In the genomic region with DNA sequence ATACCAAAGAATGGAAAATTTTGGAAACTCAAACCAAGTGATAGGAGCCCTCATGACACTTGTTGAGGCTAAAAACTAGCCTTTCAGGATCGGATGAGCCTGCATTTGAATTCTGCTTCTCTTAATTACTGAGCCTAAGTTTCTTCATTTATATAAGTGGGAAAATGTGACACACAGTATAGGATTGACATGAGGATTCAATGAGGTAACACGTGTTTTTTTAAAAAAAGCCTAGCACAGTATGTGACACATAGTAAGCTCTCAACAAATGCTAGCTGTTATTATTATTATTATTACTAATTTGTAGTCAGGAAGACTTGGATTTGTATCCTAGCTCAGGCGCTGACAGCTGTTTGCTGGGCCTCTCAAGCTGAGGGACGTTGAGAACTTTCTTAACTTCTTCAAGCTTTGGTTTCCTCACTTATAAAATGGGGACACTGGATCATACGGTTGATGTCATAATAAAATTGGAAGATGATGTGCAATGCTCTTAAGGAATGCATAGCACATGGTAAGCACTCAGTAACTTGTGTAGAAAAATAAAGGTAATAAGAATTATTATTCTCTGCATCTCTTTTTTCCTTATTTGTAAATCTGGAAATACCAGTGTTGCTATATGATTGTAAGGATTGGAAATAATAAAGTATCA, we compare ENCODE assay signal across 21 cellular contexts. TPM values are rescaled to one million over a fixed set of nuclear protein-coding genes. Genes with fewer than 3 reads are reported as not detected.
A peak's percentile ranks its signal among the peaks of the same experiment; 100 is the strongest.
DNase-seq lines count a peak whose midpoint lies in the region; ATAC-seq, FAIRE-seq and TF ChIP-seq lines count a peak whose summit lies in the region.
"Had no signal": no experiment of that assay in that cellular context is flagged by ENCODE, and none has a peak within 500 bp of the region (broad histone marks: within the 10 kb centered on the region; RNA-seq: fewer than 3 reads in every experiment).

No MANE protein-coding gene starts in this region.

- no peaks in the 10 kb centered on the region for H3K9me3 ChIP-seq in HepG2 (ENCODE audit: low read length)
- no peaks in the 10 kb centered on the region for H3K9me3 ChIP-seq in right lobe of liver
- H3K9me3 ChIP-seq in adipocyte (ENCODE audit: control insufficient read depth, low read length), result no peaks in the 10 kb centered on the region
- no peaks in the 10 kb centered on the region for H3K9me3 ChIP-seq in thyroid gland
- H3K9me3 ChIP-seq: A549, HAP-1 had no signal

- TF ChIP-seq POLR2A in HepG2 (IDR thresholded peaks at IDR 0.05; ENCODE audit: insufficient read depth in 1 of 2, low read depth in 2 of 2, low read length in 2 of 2), result no peak
- no peak for TF ChIP-seq POLR2A in right lobe of liver (IDR thresholded peaks at IDR 0.05)
- TF ChIP-seq POLR2A in thyroid gland (IDR thresholded peaks at IDR 0.05), result no peak

- H3K4me2 ChIP-seq in HepG2 (ENCODE audit: low read depth, low read length), result no peak overlapping the region
- H3K4me2 ChIP-seq: A549 had no signal

- BruUV-seq in HepG2 (replicated peaks; lab: Mats Ljungman, UMichigan), result no TSS peak

- no peaks in the 10 kb centered on the region for H3K79me2 ChIP-seq in HepG2 (ENCODE audit: insufficient read depth, low read length)

- H2AFZ ChIP-seq in HepG2 (ENCODE audit: low read length), result no peak overlapping the region

- H3K4me3 ChIP-seq in HepG2 (replicated peaks in 1 of 3; ENCODE audit: insufficient read depth in 1 of 3, low read depth in 2 of 3, low read length in 3 of 3), result no peak overlapping the region
- no peak overlapping the region for H3K4me3 ChIP-seq in right lobe of liver
- H3K4me3 ChIP-seq in adipocyte (ENCODE audit: low read length), result no peak overlapping the region
- H3K4me3 ChIP-seq in thyroid gland (replicated peaks in 1 of 3), result no peak overlapping the region
- H3K4me3 ChIP-seq: A549, HAP-1 had no signal

- TF ChIP-seq EP300 in HepG2 (IDR thresholded peaks at IDR 0.05; ENCODE audit: low read depth in 2 of 2, low read length in 2 of 2) (no peak), HepG2 (CRISPR knock-in tag; IDR thresholded peaks at IDR 0.05; ENCODE audit: borderline replicate concordance) (no peak)

- H4K20me1 ChIP-seq in HepG2 (ENCODE audit: insufficient read depth, low read length), result no peaks in the 10 kb centered on the region

- no peak for TF ChIP-seq RAD21 in HepG2 (CRISPR knock-in tag; IDR thresholded peaks at IDR 0.05)

- DNase-seq in HepG2 (ENCODE audit: low spot score) (no peak), right lobe of liver (no peak), adipocyte (ENCODE audit: low read depth) (peak; percentile 42), fibroblast of peridontal ligament (ENCODE audit: extremely low read depth) (peak; percentile 41), thyroid gland (no peak), foreskin melanocyte (no peak)
- DNase-seq: 8988T; ACHN; C1 segment of cervical spinal cord; Calu3; CD4-positive, alpha-beta memory T cell; COR-L47; DMS53; DMS79 treated with DMSO at 0.1 percent for 48 hours; GF-D8; GOT3 had no signal

- H3K9ac ChIP-seq in HepG2 (ENCODE audit: insufficient read depth, low read depth, low read length) (no peak overlapping the region), adipocyte (ENCODE audit: low read length) (peak overlapping the region; percentile 9)

- intact Hi-C loops in HepG2 (cut with micrococcal nuclease; ENCODE audit: unreplicated experiment) (no loop called here), right lobe of liver (cut with DNase I) (no loop called here), thyroid gland (cut with DNase I) (no loop called here)

- H3K27me3 ChIP-seq in HepG2 (ENCODE audit: control insufficient read depth in 1 of 2, insufficient read depth in 2 of 2, low read length in 2 of 2) (no peaks in the 10 kb centered on the region; a peak in 2 of 5 replicates), right lobe of liver (no peaks in the 10 kb centered on the region), adipocyte (replicated peaks; ENCODE audit: control insufficient read depth, insufficient read depth, low read length) (no peaks in the 10 kb centered on the region), thyroid gland (no peaks in the 10 kb centered on the region)

- in situ Hi-C loops in HepG2 (cut with HindIII; ENCODE audit: extremely low pct_ligation_motif_present, low pct_unique_long_range_greater_than_20kb), result no loop called here

- FAIRE-seq in HepG2 (lab: Jason Lieb, UNC), result no peak
- FAIRE-seq: A549, GM12891, GM18507, H54 had no signal

- no peak for TF ChIP-seq CTCF in HepG2 (CRISPR knock-in tag; IDR thresholded peaks at IDR 0.05)
- no peak for TF ChIP-seq CTCF in right lobe of liver (IDR thresholded peaks at IDR 0.05)
- TF ChIP-seq CTCF in thyroid gland (IDR thresholded peaks at IDR 0.05), result no peak

- 29% methylated on average over 5 of the region's 5 CpGs for WGBS in HepG2 (ENCODE audit: low lambda C conversion rate)
- 65% methylated on average over 5 of the region's 5 CpGs for WGBS in right lobe of liver (ENCODE audit: insufficient coverage, low coverage, low lambda C conversion rate, missing lambda C conversion rate)
- 73 to 74% methylated on average over 5 of the region's 5 CpGs for WGBS in thyroid gland, 2 donors

- CTCF ChIA-PET in HepG2 (lab: Yijun Ruan, JAX; ENCODE audit: low intra/inter-chr PET ratio, low total read pairs), result no interaction called here

- ATAC-seq in HepG2, result no peak
- no peak for ATAC-seq in right lobe of liver

- POLR2A ChIA-PET in HepG2 (lab: Yijun Ruan, JAX), result no interaction called here

- peaks cover 13% of the 10 kb centered on the region; the same call in 1 of the 2 replicates for H3K4me1 ChIP-seq in HepG2 (ENCODE audit: insufficient read depth, low read length)
- no peaks in the 10 kb centered on the region for H3K4me1 ChIP-seq in right lobe of liver
- peaks cover 24% of the 10 kb centered on the region for H3K4me1 ChIP-seq in adipocyte (ENCODE audit: control insufficient read depth, insufficient read depth, low read length)
- H3K4me1 ChIP-seq in thyroid gland, result no peaks in the 10 kb centered on the region
- H3K4me1 ChIP-seq: HAP-1 had no signal

- no peaks in the 10 kb centered on the region for H3K36me3 ChIP-seq in HepG2 (replicated peaks in 1 of 2; ENCODE audit: control insufficient read depth in 1 of 2, insufficient read depth in 2 of 2, low read length in 2 of 2)
- H3K36me3 ChIP-seq in right lobe of liver, result no peaks in the 10 kb centered on the region
- no peaks in the 10 kb centered on the region for H3K36me3 ChIP-seq in adipocyte (ENCODE audit: control insufficient read depth, insufficient read depth, low read length, severe bottlenecking)
- H3K36me3 ChIP-seq in thyroid gland, result no peaks in the 10 kb centered on the region
- H3K36me3 ChIP-seq: HAP-1 had no signal

- H3K27ac ChIP-seq in HepG2 (ENCODE audit: extremely low read length, insufficient read depth, low read length), result no peak overlapping the region
- H3K27ac ChIP-seq in right lobe of liver, result no peak overlapping the region
- no peak overlapping the region for H3K27ac ChIP-seq in thyroid gland

TF ChIP-seq in HepG2, 621 proteins besides CTCF, POLR2A, EP300 and RAD21 (continues in another document):
- TF ChIP-seq ZNF512B (CRISPR knock-in tag; IDR thresholded peaks at IDR 0.05; ENCODE audit: borderline replicate concordance) (no peak), ZNF678 (CRISPR knock-in tag; IDR thresholded peaks at IDR 0.05) (no peak), ZNF343 (CRISPR knock-in tag; IDR thresholded peaks at IDR 0.05) (no peak)

RNA-seq across cellular contexts. Expression of gene JUN, which starts 55.4 kb away (rescaled TPM):
- 13.3 and 22.3 TPM in 2 replicates for total RNA-seq in HepG2 (2016; rRNA removed; fragmentation: Illumina TruSeq; extraction: Trizol)
- 2.7 and 3.4 TPM in 2 replicates for total RNA-seq in HepG2 (2016; cell fraction: cytosol; rRNA removed; fragmentation: Illumina TruSeq; extraction: Trizol; ENCODE audit: low read depth)
- total RNA-seq in HepG2 (2016; cell fraction: insoluble cytoplasmic fraction; rRNA removed; fragmentation: Illumina TruSeq; extraction: Trizol), result 10.4 and 25.4 TPM in 2 replicates
- total RNA-seq in HepG2 (2016; cell fraction: membrane; rRNA removed; fragmentation: Illumina TruSeq; extraction: Trizol), result 7.5 and 8.4 TPM in 2 replicates
- 37.1 and 40.6 TPM in 2 replicates for total RNA-seq in HepG2 (2016; cell fraction: nucleus; rRNA removed; fragmentation: Illumina TruSeq; extraction: Trizol)
- 18.2 and 28.1 TPM in 2 replicates for polyA plus RNA-seq in HepG2 (2011; rRNA removed)
- 17.8 and 19.2 TPM in 2 replicates for polyA plus RNA-seq in HepG2 (2011; cell fraction: cytosol; rRNA removed)
- polyA plus RNA-seq in HepG2 (2011; cell fraction: nucleus; rRNA removed), result 39.8 and 53.6 TPM in 2 replicates
- 16.3 and 31.3 TPM in 2 replicates for polyA plus RNA-seq in HepG2 (2012)
- 2.5 and 2.8 TPM in 2 replicates for polyA plus RNA-seq in HepG2 (2016; cell fraction: cytosol; fragmentation: Illumina TruSeq; extraction: Trizol; ENCODE audit: low read depth)
- 14.8 and 19.3 TPM in 2 replicates for polyA plus RNA-seq in HepG2 (2016; cell fraction: insoluble cytoplasmic fraction; fragmentation: Illumina TruSeq; extraction: Trizol; ENCODE audit: low read depth)
- 6.0 and 6.6 TPM in 2 replicates for polyA plus RNA-seq in HepG2 (2016; cell fraction: membrane; fragmentation: Illumina TruSeq; extraction: Trizol; ENCODE audit: low read depth)
- polyA plus RNA-seq in HepG2 (2016; cell fraction: nucleus; fragmentation: Illumina TruSeq; extraction: Trizol; ENCODE audit: insufficient read depth, low read depth), result 56.1 and 62.3 TPM in 2 replicates
- polyA minus RNA-seq in HepG2 (2011; rRNA and poly(A)+ RNA removed; ENCODE audit: low replicate concordance), result 7.3 and 24.3 TPM in 2 replicates
- polyA minus RNA-seq in HepG2 (2011; cell fraction: cytosol; rRNA and poly(A)+ RNA removed), result 19.3 and 24.3 TPM in 2 replicates
- polyA minus RNA-seq in HepG2 (2011; cell fraction: nucleus; rRNA and poly(A)+ RNA removed), result 34.6 and 67.8 TPM in 2 replicates
- total RNA-seq in right lobe of liver, result 100 to 1,000 TPM in 3 of 6 experiments, 10 to 100 TPM in 2, 1 to 10 TPM in 1; 9.3 to 116 (median 88.1) TPM
- total RNA-seq in thyroid gland, result 100 to 1,000 TPM; 124 to 283 (median 133) TPM

Comparison
In these comparisons a context has a peak if more than half of its experiments do, and no peak if none do; other contexts are left out.
1. DNase-seq: peak in adipocyte (single experiment) and fibroblast of peridontal ligament (single experiment); none in HepG2 (single experiment), right lobe of liver (0 of 3), thyroid gland (0 of 2) and foreskin melanocyte (single experiment).